In genomic region chr15:41904487-41905359, GRCh38 we compare ENCODE assay signal across 8 cellular contexts. TPM values are rescaled to one million over a fixed set of nuclear protein-coding genes. Genes with fewer than 3 reads are reported as not detected.
DNase-seq lines count a peak whose midpoint lies in the region; ATAC-seq, FAIRE-seq and TF ChIP-seq lines count a peak whose summit lies in the region.

No MANE protein-coding gene starts in this region.

- peak; percentile 43 for FAIRE-seq in bronchial epithelial cell (lab: Jason Lieb, UNC)

- TF ChIP-seq CTCF in AG09319 (IDR thresholded peaks at IDR 0.05; ENCODE audit: low read depth, low read length) (peak; percentile 81), WI38 (IDR thresholded peaks at IDR 0.05; ENCODE audit: low read depth, low read length) (peak; percentile 80), bronchial epithelial cell (IDR thresholded peaks at IDR 0.05; ENCODE audit: insufficient read depth, low read length, severe bottlenecking) (peak; percentile 84)

- H3K4me3 ChIP-seq in WI38 (ENCODE audit: low read depth, low read length), result no peak overlapping the region
- no peak overlapping the region for H3K4me3 ChIP-seq in bronchial epithelial cell (ENCODE audit: low read depth, low read length)

- no peak for ATAC-seq in HG03469 (IDR thresholded peaks at IDR 0.05; ENCODE audit: unreplicated experiment)

- H3K27me3 ChIP-seq in bronchial epithelial cell (ENCODE audit: control insufficient read depth, insufficient read depth, low read length), result no peaks in the 10 kb centered on the region

- H3K36me3 ChIP-seq in bronchial epithelial cell (ENCODE audit: control insufficient read depth, insufficient read depth, low read length), result peaks cover 27% of the 10 kb centered on the region

- DNase-seq in AG09319 (ENCODE audit: extremely low read depth, low read depth) (no peak), GM19240 (ENCODE audit: insufficient read length, low spot score) (peak; percentile 93), NCI-H2081 treated with DMSO at 0.1 percent for 48 hours (lab: John Stamatoyannopoulos, UW) (peak; percentile 19), bronchial epithelial cell (ENCODE audit: low read depth) (peak; percentile 57), iris pigment epithelial cell (ENCODE audit: low read depth) (peak; percentile 59)
- DNase-seq in stimulated activated CD4-positive, alpha-beta T cell treated with anti-CD3 and anti-CD28 coated beads, Interleukin-2, amount 100 ng/mL, for 24 hours, result peak; percentile 73

RNA-seq across cellular contexts. Expression of gene SPTBN5, which starts 10.9 kb away (rescaled TPM):
- 0.51 and 0.53 TPM in 2 replicates for total RNA-seq in bronchial epithelial cell
